Comparison of ENCODE assay signal across 8 cellular contexts in genomic region chr18:24014986-24015896, GRCh38. TPM values are rescaled to one million over a fixed set of nuclear protein-coding genes. Genes with fewer than 3 reads are reported as not detected.
DNase-seq lines count a peak whose midpoint lies in the region; ATAC-seq, FAIRE-seq and TF ChIP-seq lines count a peak whose summit lies in the region.

No MANE protein-coding gene starts in this region.

- H3K4me3 ChIP-seq in Loucy (ENCODE audit: low read length, poor library complexity, severe bottlenecking) (peak overlapping the region; percentile 77), keratinocyte (ENCODE audit: control insufficient read depth in 2 of 3, extremely low read depth in 1 of 3, insufficient read depth in 2 of 3, low read depth in 1 of 3, low read length in 3 of 3) (peak overlapping the region; percentile 62 to 88 (median 65)), spleen (peak overlapping the region; percentile 83 to 91 (median 88))

- peaks cover 21% of the 10 kb centered on the region; the same call in 1 of the 2 replicates for H3F3A ChIP-seq in Loucy (ENCODE audit: low read depth)

- H3K79me2 ChIP-seq in Loucy (ENCODE audit: insufficient read depth, low read length) (peaks cover 49% of the 10 kb centered on the region), keratinocyte (ENCODE audit: control insufficient read depth, insufficient read depth, low read length) (peaks cover 39% of the 10 kb centered on the region)

- 2% methylated on average over 38 to 55 of the region's 55 CpGs for WGBS in spleen, 5 donors

- H3K9ac ChIP-seq in Loucy (ENCODE audit: low read depth, low read length, poor library complexity, severe bottlenecking) = peak overlapping the region; percentile 86
- H3K9ac ChIP-seq in keratinocyte (ENCODE audit: control insufficient read depth, extremely low read depth, insufficient read depth, low read length) = peak overlapping the region; percentile 82

- POLR2A ChIA-PET in WTC11 (lab: Charles Lee) = interaction anchor here (0.7 to 1.2 kb wide), 2 partner anchors 88 to 124 kb away, joined by 3 to 6 read pairs; partner anchors contain the start of gene CABYR

- H3K9me3 ChIP-seq in Loucy (ENCODE audit: insufficient read depth, low read depth, low read length) (no peaks in the 10 kb centered on the region), keratinocyte (ENCODE audit: control insufficient read depth, low read depth, low read length) (no peaks in the 10 kb centered on the region), spleen (no peaks in the 10 kb centered on the region)

- FAIRE-seq in keratinocyte (lab: Jason Lieb, UNC) = no peak

- H3K9me2 ChIP-seq in Loucy (replicated peaks; ENCODE audit: low read depth, low read length) = no peaks in the 10 kb centered on the region

- peak overlapping the region; percentile 87 for H2AFZ ChIP-seq in Loucy (ENCODE audit: low read length)
- peak overlapping the region; percentile 62 for H2AFZ ChIP-seq in keratinocyte (ENCODE audit: control insufficient read depth, low read length)

- peak overlapping the region; percentile 44 for H3K27ac Mint-ChIP-seq in WTC11
- peak overlapping the region; percentile 76 for H3K27ac Mint-ChIP-seq in chondrocyte (ENCODE audit: unreplicated experiment)

- no peaks in the 10 kb centered on the region for H3K9me3 Mint-ChIP-seq in WTC11
- H3K9me3 Mint-ChIP-seq in chondrocyte (ENCODE audit: low read depth) = no peaks in the 10 kb centered on the region

- CTCF ChIA-PET in WTC11 (lab: Charles Lee) = interaction anchor here (0.6 to 1.4 kb wide), 5 partner anchors 8 to 202 kb away, joined by 3 to 11 read pairs (median 4); no protein-coding TSS in a partner anchor

- DNase-seq in G401 (ENCODE audit: low spot score) (peak; percentile 44), WTC11 (ENCODE audit: low spot score) (peak; percentile 51), chondrocyte (ENCODE audit: low spot score) (no peak), keratinocyte (ENCODE audit: low read depth, low spot score) (no peak), spleen (peak; percentile 89), NCI-H774 (lab: John Stamatoyannopoulos, UW) (no peak)

- H3K4me1 Mint-ChIP-seq in WTC11 = peaks cover 50% of the 10 kb centered on the region
- H3K4me1 Mint-ChIP-seq in chondrocyte (ENCODE audit: low read depth) = peaks cover 15% of the 10 kb centered on the region

- H3K27me3 ChIP-seq in Loucy (ENCODE audit: insufficient read depth, low read length, poor library complexity, severe bottlenecking) = no peaks in the 10 kb centered on the region
- H3K27me3 ChIP-seq in keratinocyte (ENCODE audit: control insufficient read depth, extremely low read depth, insufficient read depth, low read length) = no peaks in the 10 kb centered on the region
- no peaks in the 10 kb centered on the region for H3K27me3 ChIP-seq in spleen (replicated peaks in 1 of 7)

- in situ Hi-C loops in G401 (cut with HindIII; ENCODE audit: low sequenced_read_pairs) = no loop called here

- intact Hi-C loops in spleen (cut with DNase I; ENCODE audit: low total_unique reads) = loop anchor here (10.0 kb wide), 1 partner anchor 100 kb away; no protein-coding TSS in a partner anchor

- dilution Hi-C loops in keratinocyte (cut with MboI; ENCODE audit: extremely low pct_ligation_motif_present, low sequenced_read_pairs) = no loop called here

- peaks cover 11% of the 10 kb centered on the region for H3K27me3 Mint-ChIP-seq in WTC11 (ENCODE audit: low read depth)
- peaks cover 4% of the 10 kb centered on the region for H3K27me3 Mint-ChIP-seq in chondrocyte (ENCODE audit: low read depth)

- peak overlapping the region; percentile 76 for H3K27ac ChIP-seq in keratinocyte (ENCODE audit: control insufficient read depth, insufficient read depth, low read length)
- H3K27ac ChIP-seq in spleen = peak overlapping the region; percentile 86 to 94 (median 90)

- H3K4me1 ChIP-seq in Loucy (ENCODE audit: insufficient read depth, low read length, poor library complexity, severe bottlenecking) (peaks cover 82% of the 10 kb centered on the region), keratinocyte (ENCODE audit: control insufficient read depth, extremely low read depth, insufficient read depth, low read length) (peaks cover 11% of the 10 kb centered on the region), spleen (peaks cover 52 to 95% (median 83%) of the 10 kb centered on the region in 6 donors)

- no peak for TF ChIP-seq CTCF in Loucy (conservative IDR thresholded peaks at IDR 0.05; ENCODE audit: low read length)
- no peak for TF ChIP-seq CTCF in WTC11 (IDR thresholded peaks at IDR 0.05)
- no peak for TF ChIP-seq CTCF in chondrocyte (IDR thresholded peaks at IDR 0.05)
- TF ChIP-seq CTCF in keratinocyte (optimal IDR thresholded peaks at IDR 0.05 in 1 of 3, IDR thresholded peaks at IDR 0.05 in 1 of 3, conservative IDR thresholded peaks at IDR 0.05 in 1 of 3; ENCODE audit: extremely low read depth in 1 of 3, insufficient read depth in 2 of 3, low read length in 3 of 3) = no peak
- no peak for TF ChIP-seq CTCF in spleen (IDR thresholded peaks at IDR 0.05 in 8 of 11, conservative IDR thresholded peaks at IDR 0.05 in 3 of 11)

- H4K20me1 ChIP-seq in Loucy (ENCODE audit: insufficient read depth, low read length, poor library complexity, severe bottlenecking) = peaks cover 38% of the 10 kb centered on the region
- no peaks in the 10 kb centered on the region for H4K20me1 ChIP-seq in keratinocyte (ENCODE audit: control insufficient read depth, extremely low read depth, insufficient read depth, low read length)

- TF ChIP-seq POLR2A in spleen (IDR thresholded peaks at IDR 0.05) = no peak

- H3K4me2 ChIP-seq in Loucy (ENCODE audit: low read depth, low read length, poor library complexity, severe bottlenecking) (peak overlapping the region; percentile 96), keratinocyte (ENCODE audit: control insufficient read depth, extremely low read depth, insufficient read depth, low read depth, low read length) (peak overlapping the region; percentile 77)

- no peaks in the 10 kb centered on the region for H3K9me1 ChIP-seq in keratinocyte (ENCODE audit: control insufficient read depth, extremely low read depth, insufficient read depth, low read length)

- H3K36me3 Mint-ChIP-seq in WTC11 (no peaks in the 10 kb centered on the region; the same call in 1 of the 2 replicates), chondrocyte (ENCODE audit: low read depth) (no peaks in the 10 kb centered on the region)

- H3K36me3 ChIP-seq in Loucy (ENCODE audit: insufficient read depth, low read length) = no peaks in the 10 kb centered on the region
- peaks cover 2 to 8% of the 10 kb centered on the region in 2 experiments for H3K36me3 ChIP-seq in keratinocyte (ENCODE audit: control insufficient read depth in 2 of 2, extremely low read depth in 1 of 2, insufficient read depth in 2 of 2, low read length in 2 of 2)
- H3K36me3 ChIP-seq in spleen = no peaks in the 10 kb centered on the region

- ATAC-seq in WTC11 (peak; percentile 3; the same call in 1 of the 2 replicates), GM18870 (IDR thresholded peaks at IDR 0.05; ENCODE audit: unreplicated experiment) (no peak)

- H3K4me3 Mint-ChIP-seq in WTC11 = peak overlapping the region; percentile 86
- H3K4me3 Mint-ChIP-seq in chondrocyte (ENCODE audit: unreplicated experiment) = peak overlapping the region; percentile 84

TF ChIP-seq in WTC11, 78 proteins besides CTCF, POLR2A, EP300 and RAD21 (continues in another document):
- 0 out of 2 replicates have a peak, but pooled peaks have one; percentile 49 for TF ChIP-seq ZNF232 (CRISPR knock-in tag; IDR thresholded peaks at IDR 0.05)
- TF ChIP-seq SMAD3 (CRISPR knock-in tag; IDR thresholded peaks at IDR 0.05; ENCODE audit: borderline replicate concordance) = 0 out of 2 replicates have a peak, but pooled peaks have one; percentile 56
- TF ChIP-seq FOXP4 (CRISPR knock-in tag; IDR thresholded peaks at IDR 0.05) = no peak

RNA-seq across cellular contexts. Expression of gene TTC39C, which starts 0.7 kb away (rescaled TPM):
- total RNA-seq in G401 (2014; rRNA removed; shearing (Covaris generic)) = 3.1 and 4.1 TPM in 2 replicates
- 28.8 to 57.3 TPM (median 31.4 TPM) in 3 replicates for total RNA-seq in WTC11 (2021)
- 6.6 to 11.2 TPM (median 10.4 TPM) in 3 replicates for total RNA-seq in chondrocyte
- 13.3 to 26.8 TPM (median 25.0 TPM) in 3 replicates for polyA plus RNA-seq in keratinocyte
- polyA plus RNA-seq in keratinocyte (2011; ENCODE audit: low read depth) = 29.0 TPM
- 15.7 and 22.9 TPM in 2 replicates for polyA plus RNA-seq in keratinocyte (2011; cell fraction: cytosol; rRNA removed)
- polyA plus RNA-seq in keratinocyte (2011; cell fraction: nucleus; rRNA removed) = 14.3 and 15.3 TPM in 2 replicates
- polyA plus RNA-seq in keratinocyte (2012; ENCODE audit: low replicate concordance) = 18.0 and 20.9 TPM in 2 replicates
- polyA minus RNA-seq in keratinocyte = 14.6 to 36.1 TPM (median 21.8 TPM) in 3 replicates
- polyA minus RNA-seq in keratinocyte (2011; cell fraction: cytosol; rRNA and poly(A)+ RNA removed) = 28.2 TPM
- polyA minus RNA-seq in keratinocyte (2011; cell fraction: nucleus; rRNA and poly(A)+ RNA removed) = 17.8 and 35.6 TPM in 2 replicates
- 10 to 100 TPM; 23.2 to 52.3 (median 30.4) TPM for total RNA-seq in spleen
- polyA plus RNA-seq in spleen = 10 to 100 TPM; 15.4 to 21.8 (median 16.6) TPM

Comparison
In these comparisons a context has a peak if more than half of its experiments do, and no peak if none do; other contexts are left out.
1. DNase-seq: peak in G401 (single experiment), WTC11 (single experiment) and spleen (single experiment); none in chondrocyte (single experiment), keratinocyte (single experiment) and NCI-H774 (single experiment).
2. Peak in every context shown above with its lines, with median percentiles within 50 percentile points of each other: H3K4me3 ChIP-seq.